ENCODE assay signal across 8 cellular contexts in the genomic region with DNA sequence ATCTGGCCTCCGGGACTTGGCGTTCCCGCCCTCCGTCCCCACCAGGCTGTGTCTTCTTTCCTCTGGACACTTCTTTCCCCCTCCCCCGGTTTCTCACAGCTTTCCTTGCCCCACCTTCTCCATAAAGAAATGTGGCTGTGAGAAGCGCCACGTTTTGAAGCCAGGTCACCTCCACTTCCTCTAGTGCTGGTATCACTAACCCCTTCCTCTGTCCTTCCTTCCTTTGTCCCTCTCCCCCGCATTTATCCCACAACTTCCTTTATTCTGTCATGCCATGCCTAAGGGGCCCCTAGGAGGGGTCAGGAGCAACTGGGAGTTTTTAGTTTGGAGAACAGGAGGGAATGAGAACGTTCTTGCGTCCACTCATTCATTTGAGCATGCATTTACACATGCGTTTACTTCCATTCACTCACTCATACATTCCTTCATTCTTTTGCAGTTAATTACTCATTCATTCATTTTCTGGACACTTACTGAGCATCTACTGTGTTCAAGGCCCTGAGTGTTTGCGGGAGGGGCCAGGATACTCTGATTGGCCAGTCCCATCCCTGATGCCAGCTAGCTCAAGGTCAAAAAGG. TPM values are rescaled to one million over a fixed set of nuclear protein-coding genes. Genes with fewer than 3 reads are reported as not detected.
DNase-seq lines count a peak whose midpoint lies in the region; ATAC-seq and TF ChIP-seq lines count a peak whose summit lies in the region.

No MANE protein-coding gene starts in this region.

- ATAC-seq in left ventricle myocardium superior (no peak), left colon (peak; percentile 25), HG03354 (IDR thresholded peaks at IDR 0.05; ENCODE audit: poor library complexity, severe bottlenecking, unreplicated experiment) (no peak), HG03139 (IDR thresholded peaks at IDR 0.05; ENCODE audit: unreplicated experiment) (no peak)

- no peaks in the 10 kb centered on the region for H3K36me3 ChIP-seq in left ventricle myocardium inferior
- H3K36me3 ChIP-seq in vagina, result no peaks in the 10 kb centered on the region

- H3K27me3 ChIP-seq in left ventricle myocardium inferior (ENCODE audit: low read depth), result peaks cover 19% of the 10 kb centered on the region
- H3K27me3 ChIP-seq in vagina, result no peaks in the 10 kb centered on the region

- TF ChIP-seq POLR2A in vagina (IDR thresholded peaks at IDR 0.05), result no peak

- H3K9me3 ChIP-seq in left ventricle myocardium inferior (replicated peaks), result no peaks in the 10 kb centered on the region
- H3K9me3 ChIP-seq in vagina, result no peaks in the 10 kb centered on the region

- TF ChIP-seq CTCF in left ventricle myocardium inferior (IDR thresholded peaks at IDR 0.05; ENCODE audit: borderline replicate concordance) (no peak), vagina (IDR thresholded peaks at IDR 0.05) (no peak)

- intact Hi-C loops in left ventricle myocardium inferior (cut with micrococcal nuclease), result no loop called here
- intact Hi-C loops in left ventricle myocardium superior (cut with micrococcal nuclease), result no loop called here
- intact Hi-C loops in left colon (cut with DNase I, micrococcal nuclease), result no loop called here
- intact Hi-C loops in vagina (cut with DNase I), result no loop called here

- peaks cover 39% of the 10 kb centered on the region for H3K4me1 ChIP-seq in left ventricle myocardium inferior
- H3K4me1 ChIP-seq in vagina, result peaks cover 30% of the 10 kb centered on the region

- DNase-seq in left ventricle myocardium inferior (no peak), left ventricle myocardium superior (no peak), left colon (no peak), vagina (ENCODE audit: extremely low spot score in 2 of 2) (no peak)
- no peak for DNase-seq in activated effector memory CD4-positive, alpha-beta T cell treated with anti-CD3 and anti-CD28 coated beads, Interleukin-2, amount 50 U/mL, for 16 hours

- H3K4me3 ChIP-seq in left ventricle myocardium inferior (peak overlapping the region; percentile 68), vagina (peak overlapping the region; percentile 41 to 50)

- H3K27ac ChIP-seq in left ventricle myocardium inferior (replicated peaks) (peak overlapping the region; percentile 73), angular gyrus (ENCODE audit: low read depth, low read length) (peak overlapping the region; percentile 52), vagina (peak overlapping the region; percentile 86)

RNA-seq across cellular contexts. Expression of gene ACOT11, which starts 5.0 kb away (rescaled TPM):
- 64.8 TPM for total RNA-seq in left ventricle myocardium inferior
- 48.9 TPM for total RNA-seq in left ventricle myocardium superior
- 10 to 100 TPM; 59.7 to 77.0 TPM for total RNA-seq in left colon
- total RNA-seq in vagina, result 26.0 TPM
